Comparison of ENCODE assay signal across 1 cellular context in the genomic region with DNA sequence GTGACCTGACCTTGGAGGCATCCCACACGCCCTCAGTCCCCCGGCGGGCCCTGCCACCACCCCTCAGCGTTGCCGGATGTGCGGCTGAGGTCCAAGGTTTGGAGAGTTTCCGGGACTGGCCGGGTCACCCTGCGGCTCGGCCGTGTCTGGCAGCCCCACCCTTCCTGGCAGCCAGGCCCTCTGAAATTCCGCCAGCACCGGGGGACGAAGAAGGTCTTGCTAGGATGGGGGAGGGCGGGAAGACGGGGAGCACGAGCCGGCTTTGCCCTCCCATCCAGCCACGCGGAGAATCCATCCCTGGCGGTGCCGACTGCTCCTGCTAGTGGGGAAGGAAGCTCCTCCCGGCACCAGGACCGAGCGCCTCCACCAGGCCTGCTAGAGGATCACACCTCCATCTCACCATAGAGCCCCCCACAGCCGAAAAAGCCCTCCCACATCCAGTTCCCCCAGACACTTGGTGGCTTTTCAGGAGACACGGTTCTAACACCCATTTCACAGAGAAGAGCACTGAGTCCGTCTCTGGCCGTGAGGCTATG.
TF ChIP-seq lines count a peak whose summit lies in the region.

No MANE protein-coding gene starts in this region.

TF ChIP-seq in HepG2, 621 proteins besides CTCF, POLR2A, EP300 and RAD21 (continued from another document and continues in another):
- TF ChIP-seq, protein P1, sequence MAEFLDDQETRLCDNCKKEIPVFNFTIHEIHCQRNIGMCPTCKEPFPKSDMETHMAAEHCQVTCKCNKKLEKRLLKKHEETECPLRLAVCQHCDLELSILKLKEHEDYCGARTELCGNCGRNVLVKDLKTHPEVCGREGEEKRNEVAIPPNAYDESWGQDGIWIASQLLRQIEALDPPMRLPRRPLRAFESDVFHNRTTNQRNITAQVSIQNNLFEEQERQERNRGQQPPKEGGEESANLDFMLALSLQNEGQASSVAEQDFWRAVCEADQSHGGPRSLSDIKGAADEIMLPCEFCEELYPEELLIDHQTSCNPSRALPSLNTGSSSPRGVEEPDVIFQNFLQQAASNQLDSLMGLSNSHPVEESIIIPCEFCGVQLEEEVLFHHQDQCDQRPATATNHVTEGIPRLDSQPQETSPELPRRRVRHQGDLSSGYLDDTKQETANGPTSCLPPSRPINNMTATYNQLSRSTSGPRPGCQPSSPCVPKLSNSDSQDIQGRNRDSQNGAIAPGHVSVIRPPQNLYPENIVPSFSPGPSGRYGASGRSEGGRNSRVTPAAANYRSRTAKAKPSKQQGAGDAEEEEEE (CRISPR knock-in tag; IDR thresholded peaks at IDR 0.05; ENCODE audit: borderline replicate concordance), result no peak
- TF ChIP-seq ZNF564 (CRISPR knock-in tag; IDR thresholded peaks at IDR 0.05), result no peak
- no peak for TF ChIP-seq ZNF33A (CRISPR knock-in tag; IDR thresholded peaks at IDR 0.05; ENCODE audit: borderline replicate concordance)
- no peak for TF ChIP-seq TCF12 (IDR thresholded peaks at IDR 0.05)
- TF ChIP-seq TCF12 (CRISPR knock-in tag; IDR thresholded peaks at IDR 0.05), result no peak
- no peak for TF ChIP-seq YY1 (IDR thresholded peaks at IDR 0.05; ENCODE audit: insufficient read depth, insufficient replicate concordance, low read depth, low read length)
- TF ChIP-seq KMT2B (CRISPR knock-in tag; IDR thresholded peaks at IDR 0.05), result no peak
- TF ChIP-seq, protein P2, sequence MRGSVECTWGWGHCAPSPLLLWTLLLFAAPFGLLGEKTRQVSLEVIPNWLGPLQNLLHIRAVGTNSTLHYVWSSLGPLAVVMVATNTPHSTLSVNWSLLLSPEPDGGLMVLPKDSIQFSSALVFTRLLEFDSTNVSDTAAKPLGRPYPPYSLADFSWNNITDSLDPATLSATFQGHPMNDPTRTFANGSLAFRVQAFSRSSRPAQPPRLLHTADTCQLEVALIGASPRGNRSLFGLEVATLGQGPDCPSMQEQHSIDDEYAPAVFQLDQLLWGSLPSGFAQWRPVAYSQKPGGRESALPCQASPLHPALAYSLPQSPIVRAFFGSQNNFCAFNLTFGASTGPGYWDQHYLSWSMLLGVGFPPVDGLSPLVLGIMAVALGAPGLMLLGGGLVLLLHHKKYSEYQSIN (CRISPR knock-in tag; IDR thresholded peaks at IDR 0.05; ENCODE audit: borderline replicate concordance), result no peak
- TF ChIP-seq ZNF17 (CRISPR knock-in tag; IDR thresholded peaks at IDR 0.05), result no peak
- no peak for TF ChIP-seq AGO2 (optimal IDR thresholded peaks at IDR 0.05; ENCODE audit: low read depth, low read length)
- no peak for TF ChIP-seq ZNF468 (CRISPR knock-in tag; IDR thresholded peaks at IDR 0.05)
- TF ChIP-seq, protein P3, sequence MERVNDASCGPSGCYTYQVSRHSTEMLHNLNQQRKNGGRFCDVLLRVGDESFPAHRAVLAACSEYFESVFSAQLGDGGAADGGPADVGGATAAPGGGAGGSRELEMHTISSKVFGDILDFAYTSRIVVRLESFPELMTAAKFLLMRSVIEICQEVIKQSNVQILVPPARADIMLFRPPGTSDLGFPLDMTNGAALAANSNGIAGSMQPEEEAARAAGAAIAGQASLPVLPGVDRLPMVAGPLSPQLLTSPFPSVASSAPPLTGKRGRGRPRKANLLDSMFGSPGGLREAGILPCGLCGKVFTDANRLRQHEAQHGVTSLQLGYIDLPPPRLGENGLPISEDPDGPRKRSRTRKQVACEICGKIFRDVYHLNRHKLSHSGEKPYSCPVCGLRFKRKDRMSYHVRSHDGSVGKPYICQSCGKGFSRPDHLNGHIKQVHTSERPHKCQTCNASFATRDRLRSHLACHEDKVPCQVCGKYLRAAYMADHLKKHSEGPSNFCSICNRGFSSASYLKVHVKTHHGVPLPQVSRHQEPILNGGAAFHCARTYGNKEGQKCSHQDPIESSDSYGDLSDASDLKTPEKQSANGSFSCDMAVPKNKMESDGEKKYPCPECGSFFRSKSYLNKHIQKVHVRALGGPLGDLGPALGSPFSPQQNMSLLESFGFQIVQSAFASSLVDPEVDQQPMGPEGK (CRISPR knock-in tag; IDR thresholded peaks at IDR 0.05), result peak; percentile 11; the same call in 1 of the 2 replicates
- no peak; the same call in 1 of the 2 replicates for TF ChIP-seq GABPA (IDR thresholded peaks at IDR 0.05; ENCODE audit: low read depth, low read length)
- peak; percentile 60 for TF ChIP-seq GABPA (CRISPR knock-in tag; IDR thresholded peaks at IDR 0.05; ENCODE audit: low read depth)
- 0 out of 2 replicates have a peak, but pooled peaks have one; percentile 40 for TF ChIP-seq SP5 (CRISPR knock-in tag; IDR thresholded peaks at IDR 0.05; ENCODE audit: borderline replicate concordance, low read depth)
- no peak for TF ChIP-seq POGZ (CRISPR knock-in tag; IDR thresholded peaks at IDR 0.05)
- TF ChIP-seq, protein P4, sequence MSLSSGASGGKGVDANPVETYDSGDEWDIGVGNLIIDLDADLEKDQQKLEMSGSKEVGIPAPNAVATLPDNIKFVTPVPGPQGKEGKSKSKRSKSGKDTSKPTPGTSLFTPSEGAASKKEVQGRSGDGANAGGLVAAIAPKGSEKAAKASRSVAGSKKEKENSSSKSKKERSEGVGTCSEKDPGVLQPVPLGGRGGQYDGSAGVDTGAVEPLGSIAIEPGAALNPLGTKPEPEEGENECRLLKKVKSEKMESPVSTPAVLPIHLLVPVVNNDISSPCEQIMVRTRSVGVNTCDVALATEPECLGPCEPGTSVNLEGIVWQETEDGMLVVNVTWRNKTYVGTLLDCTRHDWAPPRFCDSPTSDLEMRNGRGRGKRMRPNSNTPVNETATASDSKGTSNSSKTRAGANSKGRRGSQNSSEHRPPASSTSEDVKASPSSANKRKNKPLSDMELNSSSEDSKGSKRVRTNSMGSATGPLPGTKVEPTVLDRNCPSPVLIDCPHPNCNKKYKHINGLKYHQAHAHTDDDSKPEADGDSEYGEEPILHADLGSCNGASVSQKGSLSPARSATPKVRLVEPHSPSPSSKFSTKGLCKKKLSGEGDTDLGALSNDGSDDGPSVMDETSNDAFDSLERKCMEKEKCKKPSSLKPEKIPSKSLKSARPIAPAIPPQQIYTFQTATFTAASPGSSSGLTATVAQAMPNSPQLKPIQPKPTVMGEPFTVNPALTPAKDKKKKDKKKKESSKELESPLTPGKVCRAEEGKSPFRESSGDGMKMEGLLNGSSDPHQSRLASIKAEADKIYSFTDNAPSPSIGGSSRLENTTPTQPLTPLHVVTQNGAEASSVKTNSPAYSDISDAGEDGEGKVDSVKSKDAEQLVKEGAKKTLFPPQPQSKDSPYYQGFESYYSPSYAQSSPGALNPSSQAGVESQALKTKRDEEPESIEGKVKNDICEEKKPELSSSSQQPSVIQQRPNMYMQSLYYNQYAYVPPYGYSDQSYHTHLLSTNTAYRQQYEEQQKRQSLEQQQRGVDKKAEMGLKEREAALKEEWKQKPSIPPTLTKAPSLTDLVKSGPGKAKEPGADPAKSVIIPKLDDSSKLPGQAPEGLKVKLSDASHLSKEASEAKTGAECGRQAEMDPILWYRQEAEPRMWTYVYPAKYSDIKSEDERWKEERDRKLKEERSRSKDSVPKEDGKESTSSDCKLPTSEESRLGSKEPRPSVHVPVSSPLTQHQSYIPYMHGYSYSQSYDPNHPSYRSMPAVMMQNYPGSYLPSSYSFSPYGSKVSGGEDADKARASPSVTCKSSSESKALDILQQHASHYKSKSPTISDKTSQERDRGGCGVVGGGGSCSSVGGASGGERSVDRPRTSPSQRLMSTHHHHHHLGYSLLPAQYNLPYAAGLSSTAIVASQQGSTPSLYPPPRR (CRISPR knock-in tag; IDR thresholded peaks at IDR 0.05; ENCODE audit: borderline replicate concordance), result no peak
- TF ChIP-seq ZNF484 (CRISPR knock-in tag; IDR thresholded peaks at IDR 0.05; ENCODE audit: borderline replicate concordance, low read depth), result no peak
- TF ChIP-seq, protein P5, sequence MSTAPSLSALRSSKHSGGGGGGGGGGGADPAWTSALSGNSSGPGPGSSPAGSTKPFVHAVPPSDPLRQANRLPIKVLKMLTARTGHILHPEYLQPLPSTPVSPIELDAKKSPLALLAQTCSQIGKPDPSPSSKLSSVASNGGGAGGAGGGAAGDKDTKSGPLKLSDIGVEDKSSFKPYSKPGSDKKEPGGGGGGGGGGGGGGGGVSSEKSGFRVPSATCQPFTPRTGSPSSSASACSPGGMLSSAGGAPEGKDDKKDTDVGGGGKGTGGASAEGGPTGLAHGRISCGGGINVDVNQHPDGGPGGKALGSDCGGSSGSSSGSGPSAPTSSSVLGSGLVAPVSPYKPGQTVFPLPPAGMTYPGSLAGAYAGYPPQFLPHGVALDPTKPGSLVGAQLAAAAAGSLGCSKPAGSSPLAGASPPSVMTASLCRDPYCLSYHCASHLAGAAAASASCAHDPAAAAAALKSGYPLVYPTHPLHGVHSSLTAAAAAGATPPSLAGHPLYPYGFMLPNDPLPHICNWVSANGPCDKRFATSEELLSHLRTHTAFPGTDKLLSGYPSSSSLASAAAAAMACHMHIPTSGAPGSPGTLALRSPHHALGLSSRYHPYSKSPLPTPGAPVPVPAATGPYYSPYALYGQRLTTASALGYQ (CRISPR knock-in tag; IDR thresholded peaks at IDR 0.05), result no peak
- peak; percentile 35 for TF ChIP-seq ELF3 (CRISPR knock-in tag; IDR thresholded peaks at IDR 0.05)
- TF ChIP-seq, protein P6, sequence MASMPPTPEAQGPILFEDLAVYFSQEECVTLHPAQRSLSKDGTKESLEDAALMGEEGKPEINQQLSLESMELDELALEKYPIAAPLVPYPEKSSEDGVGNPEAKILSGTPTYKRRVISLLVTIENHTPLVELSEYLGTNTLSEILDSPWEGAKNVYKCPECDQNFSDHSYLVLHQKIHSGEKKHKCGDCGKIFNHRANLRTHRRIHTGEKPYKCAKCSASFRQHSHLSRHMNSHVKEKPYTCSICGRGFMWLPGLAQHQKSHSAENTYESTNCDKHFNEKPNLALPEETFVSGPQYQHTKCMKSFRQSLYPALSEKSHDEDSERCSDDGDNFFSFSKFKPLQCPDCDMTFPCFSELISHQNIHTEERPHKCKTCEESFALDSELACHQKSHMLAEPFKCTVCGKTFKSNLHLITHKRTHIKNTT (CRISPR knock-in tag; IDR thresholded peaks at IDR 0.05), result no peak
- 0 out of 2 replicates have a peak, but pooled peaks have one; percentile 26 for TF ChIP-seq ZBTB7A (CRISPR knock-in tag; IDR thresholded peaks at IDR 0.05)
- TF ChIP-seq, protein P7, sequence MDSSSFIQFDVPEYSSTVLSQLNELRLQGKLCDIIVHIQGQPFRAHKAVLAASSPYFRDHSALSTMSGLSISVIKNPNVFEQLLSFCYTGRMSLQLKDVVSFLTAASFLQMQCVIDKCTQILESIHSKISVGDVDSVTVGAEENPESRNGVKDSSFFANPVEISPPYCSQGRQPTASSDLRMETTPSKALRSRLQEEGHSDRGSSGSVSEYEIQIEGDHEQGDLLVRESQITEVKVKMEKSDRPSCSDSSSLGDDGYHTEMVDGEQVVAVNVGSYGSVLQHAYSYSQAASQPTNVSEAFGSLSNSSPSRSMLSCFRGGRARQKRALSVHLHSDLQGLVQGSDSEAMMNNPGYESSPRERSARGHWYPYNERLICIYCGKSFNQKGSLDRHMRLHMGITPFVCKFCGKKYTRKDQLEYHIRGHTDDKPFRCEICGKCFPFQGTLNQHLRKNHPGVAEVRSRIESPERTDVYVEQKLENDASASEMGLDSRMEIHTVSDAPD (CRISPR knock-in tag; IDR thresholded peaks at IDR 0.05), result no peak
- TF ChIP-seq HNRNPUL1 (IDR thresholded peaks at IDR 0.05; ENCODE audit: low read depth, low read length), result no peak
- no peak for TF ChIP-seq NAIF1 (CRISPR knock-in tag; IDR thresholded peaks at IDR 0.05; ENCODE audit: borderline replicate concordance)
- TF ChIP-seq, protein P8, sequence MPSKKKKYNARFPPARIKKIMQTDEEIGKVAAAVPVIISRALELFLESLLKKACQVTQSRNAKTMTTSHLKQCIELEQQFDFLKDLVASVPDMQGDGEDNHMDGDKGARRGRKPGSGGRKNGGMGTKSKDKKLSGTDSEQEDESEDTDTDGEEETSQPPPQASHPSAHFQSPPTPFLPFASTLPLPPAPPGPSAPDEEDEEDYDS (CRISPR knock-in tag; IDR thresholded peaks at IDR 0.05), result no peak
- TF ChIP-seq, protein P9, sequence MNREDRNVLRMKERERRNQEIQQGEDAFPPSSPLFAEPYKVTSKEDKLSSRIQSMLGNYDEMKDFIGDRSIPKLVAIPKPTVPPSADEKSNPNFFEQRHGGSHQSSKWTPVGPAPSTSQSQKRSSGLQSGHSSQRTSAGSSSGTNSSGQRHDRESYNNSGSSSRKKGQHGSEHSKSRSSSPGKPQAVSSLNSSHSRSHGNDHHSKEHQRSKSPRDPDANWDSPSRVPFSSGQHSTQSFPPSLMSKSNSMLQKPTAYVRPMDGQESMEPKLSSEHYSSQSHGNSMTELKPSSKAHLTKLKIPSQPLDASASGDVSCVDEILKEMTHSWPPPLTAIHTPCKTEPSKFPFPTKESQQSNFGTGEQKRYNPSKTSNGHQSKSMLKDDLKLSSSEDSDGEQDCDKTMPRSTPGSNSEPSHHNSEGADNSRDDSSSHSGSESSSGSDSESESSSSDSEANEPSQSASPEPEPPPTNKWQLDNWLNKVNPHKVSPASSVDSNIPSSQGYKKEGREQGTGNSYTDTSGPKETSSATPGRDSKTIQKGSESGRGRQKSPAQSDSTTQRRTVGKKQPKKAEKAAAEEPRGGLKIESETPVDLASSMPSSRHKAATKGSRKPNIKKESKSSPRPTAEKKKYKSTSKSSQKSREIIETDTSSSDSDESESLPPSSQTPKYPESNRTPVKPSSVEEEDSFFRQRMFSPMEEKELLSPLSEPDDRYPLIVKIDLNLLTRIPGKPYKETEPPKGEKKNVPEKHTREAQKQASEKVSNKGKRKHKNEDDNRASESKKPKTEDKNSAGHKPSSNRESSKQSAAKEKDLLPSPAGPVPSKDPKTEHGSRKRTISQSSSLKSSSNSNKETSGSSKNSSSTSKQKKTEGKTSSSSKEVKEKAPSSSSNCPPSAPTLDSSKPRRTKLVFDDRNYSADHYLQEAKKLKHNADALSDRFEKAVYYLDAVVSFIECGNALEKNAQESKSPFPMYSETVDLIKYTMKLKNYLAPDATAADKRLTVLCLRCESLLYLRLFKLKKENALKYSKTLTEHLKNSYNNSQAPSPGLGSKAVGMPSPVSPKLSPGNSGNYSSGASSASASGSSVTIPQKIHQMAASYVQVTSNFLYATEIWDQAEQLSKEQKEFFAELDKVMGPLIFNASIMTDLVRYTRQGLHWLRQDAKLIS (CRISPR knock-in tag; IDR thresholded peaks at IDR 0.05), result no peak
- no peak for TF ChIP-seq KLF13 (CRISPR knock-in tag; IDR thresholded peaks at IDR 0.05)
- TF ChIP-seq ASH2L (IDR thresholded peaks at IDR 0.05; ENCODE audit: insufficient read length, low read depth, low read length), result no peak
- TF ChIP-seq NR2F6 (IDR thresholded peaks at IDR 0.05), result no peak
- no peak; the same call in 1 of the 2 replicates for TF ChIP-seq NR2F6 (CRISPR knock-in tag; IDR thresholded peaks at IDR 0.05)
- peak; percentile 32; the same call in 1 of the 2 replicates for TF ChIP-seq HNF4A (CRISPR knock-in tag; IDR thresholded peaks at IDR 0.05)
- no peak for TF ChIP-seq ARID2 (CRISPR knock-in tag; IDR thresholded peaks at IDR 0.05; ENCODE audit: borderline replicate concordance)
- TF ChIP-seq CEBPB (IDR thresholded peaks at IDR 0.05; ENCODE audit: borderline replicate concordance, low read depth, low read length), result no peak
